Comparison of ENCODE assay signal across 20 cellular contexts in genomic region chr6:39847216-39847615, GRCh38. TPM values are rescaled to one million over a fixed set of nuclear protein-coding genes. Genes with fewer than 3 reads are reported as not detected.
DNase-seq lines count a peak whose midpoint lies in the region; ATAC-seq and TF ChIP-seq lines count a peak whose summit lies in the region.
"Had no signal": no experiment of that assay in that cellular context is flagged by ENCODE, and none has a peak within 500 bp of the region (broad histone marks: within the 10 kb centered on the region; RNA-seq: fewer than 3 reads in every experiment).

No MANE protein-coding gene starts in this region.

- H3K4me3 ChIP-seq in uterus = no peak overlapping the region
- H3K4me3 ChIP-seq: SJSA1, thyroid gland had no signal

- peak overlapping the region; percentile 60 for H3K27ac Mint-ChIP-seq in chondrocyte (ENCODE audit: unreplicated experiment)
- H3K27ac Mint-ChIP-seq in progenitor cell of endocrine pancreas = no peak overlapping the region
- no peak overlapping the region for H3K27ac Mint-ChIP-seq in effector memory CD8-positive, alpha-beta T cell

- H3K36me3 ChIP-seq in uterus = no peaks in the 10 kb centered on the region
- H3K36me3 ChIP-seq: SJSA1, thyroid gland had no signal

- H3K27me3 Mint-ChIP-seq in chondrocyte (ENCODE audit: low read depth) = no peaks in the 10 kb centered on the region
- peaks cover 3% of the 10 kb centered on the region for H3K27me3 Mint-ChIP-seq in progenitor cell of endocrine pancreas
- H3K27me3 Mint-ChIP-seq in effector memory CD8-positive, alpha-beta T cell = peaks cover 12 to 20% of the 10 kb centered on the region in 2 donors

- no peaks in the 10 kb centered on the region for H3K27me3 ChIP-seq in uterus
- H3K27me3 ChIP-seq: foreskin keratinocyte, SJSA1, thyroid gland had no signal

- no peak for DNase-seq in chondrocyte (ENCODE audit: low spot score)
- peak; percentile 68 for DNase-seq in Right ventricle myocardium superior
- DNase-seq in omental fat pad (ENCODE audit: low spot score) = no peak
- peak; percentile 47 to 63 for DNase-seq in uterus
- no peak for DNase-seq in SW 1271 (lab: John Stamatoyannopoulos, UW)
- DNase-seq in progenitor cell of endocrine pancreas (ENCODE audit: low spot score, unreplicated experiment) = no peak
- no peak for DNase-seq in effector memory CD8-positive, alpha-beta T cell
- DNase-seq: DMS53; foreskin keratinocyte; mesendoderm; NCI-H187; nephron progenitor cell; stimulated activated CD4-positive, alpha-beta T cell treated with anti-CD3 and anti-CD28 coated beads, Interleukin-2, amount 100 ng/mL, for 24 hours had no signal

- H3K9me3 ChIP-seq in uterus = no peaks in the 10 kb centered on the region
- H3K9me3 ChIP-seq: SJSA1, thyroid gland had no signal

- H3K9me3 Mint-ChIP-seq in chondrocyte (ENCODE audit: low read depth) = no peaks in the 10 kb centered on the region
- H3K9me3 Mint-ChIP-seq in progenitor cell of endocrine pancreas (ENCODE audit: low read depth) = no peaks in the 10 kb centered on the region
- H3K9me3 Mint-ChIP-seq in effector memory CD8-positive, alpha-beta T cell = peaks cover 0 to 2% of the 10 kb centered on the region in 2 donors
- H3K9me3 Mint-ChIP-seq: nephron progenitor cell had no signal

- TF ChIP-seq CTCF in chondrocyte (IDR thresholded peaks at IDR 0.05) (no peak), omental fat pad (IDR thresholded peaks at IDR 0.05) (no peak), uterus (IDR thresholded peaks at IDR 0.05) (no peak), progenitor cell of endocrine pancreas (IDR thresholded peaks at IDR 0.05; ENCODE audit: unreplicated experiment) (no peak)

- H3K27ac ChIP-seq in uterus = no peak overlapping the region
- H3K27ac ChIP-seq: C4-2B, foreskin keratinocyte, SJSA1, thyroid gland had no signal

- H3K4me1 ChIP-seq in uterus = no peaks in the 10 kb centered on the region
- H3K4me1 ChIP-seq: foreskin keratinocyte, SJSA1 had no signal

- ATAC-seq in Right ventricle myocardium superior (ENCODE audit: poor library complexity) (peak; percentile 49), omental fat pad (ENCODE audit: low FRiP score) (peak; percentile 46)
- no peak for ATAC-seq in effector memory CD8-positive, alpha-beta T cell (replicated peaks)
- ATAC-seq: activated CD4-positive, CD25-positive, alpha-beta regulatory T cell treated with anti-CD3 and anti-CD28 coated beads, Interleukin-2, amount 50 U/mL, for 24 hours; foreskin keratinocyte; HepG2 had no signal

- H3K36me3 Mint-ChIP-seq in chondrocyte (ENCODE audit: low read depth) (peaks cover 10% of the 10 kb centered on the region), progenitor cell of endocrine pancreas (ENCODE audit: insufficient read depth) (no peaks in the 10 kb centered on the region)
- H3K36me3 Mint-ChIP-seq in effector memory CD8-positive, alpha-beta T cell (ENCODE audit: insufficient read depth) = no peaks in the 10 kb centered on the region

- intact Hi-C loops in Right ventricle myocardium superior (cut with DNase I) (no loop called here), uterus (cut with DNase I; ENCODE audit: low total_unique reads) (no loop called here)

- TF ChIP-seq POLR2A in uterus (IDR thresholded peaks at IDR 0.05) = no peak

- H3K4me3 Mint-ChIP-seq in chondrocyte (ENCODE audit: unreplicated experiment) (no peak overlapping the region), progenitor cell of endocrine pancreas (ENCODE audit: low read depth) (no peak overlapping the region)
- H3K4me3 Mint-ChIP-seq in effector memory CD8-positive, alpha-beta T cell = no peak overlapping the region
- H3K4me3 Mint-ChIP-seq: nephron progenitor cell had no signal

- H3K4me1 Mint-ChIP-seq in chondrocyte (ENCODE audit: low read depth) (peaks cover 65% of the 10 kb centered on the region), progenitor cell of endocrine pancreas (ENCODE audit: low read depth) (no peaks in the 10 kb centered on the region)
- H3K4me1 Mint-ChIP-seq in effector memory CD8-positive, alpha-beta T cell (ENCODE audit: low read depth in 2 of 2) = no peaks in the 10 kb centered on the region

RNA-seq across cellular contexts. Expression of gene DAAM2, which starts 55.0 kb away (rescaled TPM):
- total RNA-seq in chondrocyte (137 to 142 TPM (median 142 TPM) in 3 replicates), Right ventricle myocardium superior (13.0 TPM), omental fat pad (100 to 1,000 TPM in 1 of 4 donors, 10 to 100 TPM in 3; 36.5 to 154 (median 54.1) TPM), uterus (10 to 100 TPM; 11.0 to 43.3 (median 26.4) TPM), progenitor cell of endocrine pancreas (6.3 and 6.6 TPM in 2 replicates)
- total RNA-seq: HepG2, MCF 10A, NCI-H460 had no signal

Comparison
In these comparisons a context has a peak if more than half of its experiments do, and no peak if none do; other contexts are left out.
1. DNase-seq: peak in Right ventricle myocardium superior (single experiment) and uterus (2 of 2); none in chondrocyte (single experiment), omental fat pad (single experiment), SW 1271 (0 of 2), progenitor cell of endocrine pancreas (single experiment) and effector memory CD8-positive, alpha-beta T cell (0 of 3).